1 cellular context compared by ENCODE assay signal in the genomic region with DNA sequence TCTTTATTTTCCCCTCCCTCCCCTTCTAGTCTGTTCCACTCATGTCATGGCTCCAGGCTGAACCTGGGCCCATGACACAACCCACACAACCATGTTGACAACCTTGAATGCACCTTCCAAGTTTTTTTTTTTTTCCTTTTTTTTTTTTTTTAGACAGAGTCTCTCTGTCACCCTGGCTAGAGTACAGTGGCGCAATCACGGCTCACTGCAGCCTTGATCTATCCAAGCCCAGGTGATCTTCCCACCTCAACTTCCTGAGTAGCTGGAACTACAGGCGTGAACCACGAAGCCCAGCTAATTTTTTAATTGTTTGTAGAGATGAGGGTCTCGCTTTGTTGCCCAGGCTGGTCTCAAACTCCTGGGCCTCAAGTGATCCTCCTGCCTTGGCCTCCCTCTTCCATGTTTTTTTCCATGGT.
TF ChIP-seq lines count a peak whose summit lies in the region.

No MANE protein-coding gene starts in this region.

TF ChIP-seq in HepG2, 621 proteins besides CTCF, POLR2A, EP300 and RAD21 (continued from another document and continues in another):
- TF ChIP-seq, protein P1, sequence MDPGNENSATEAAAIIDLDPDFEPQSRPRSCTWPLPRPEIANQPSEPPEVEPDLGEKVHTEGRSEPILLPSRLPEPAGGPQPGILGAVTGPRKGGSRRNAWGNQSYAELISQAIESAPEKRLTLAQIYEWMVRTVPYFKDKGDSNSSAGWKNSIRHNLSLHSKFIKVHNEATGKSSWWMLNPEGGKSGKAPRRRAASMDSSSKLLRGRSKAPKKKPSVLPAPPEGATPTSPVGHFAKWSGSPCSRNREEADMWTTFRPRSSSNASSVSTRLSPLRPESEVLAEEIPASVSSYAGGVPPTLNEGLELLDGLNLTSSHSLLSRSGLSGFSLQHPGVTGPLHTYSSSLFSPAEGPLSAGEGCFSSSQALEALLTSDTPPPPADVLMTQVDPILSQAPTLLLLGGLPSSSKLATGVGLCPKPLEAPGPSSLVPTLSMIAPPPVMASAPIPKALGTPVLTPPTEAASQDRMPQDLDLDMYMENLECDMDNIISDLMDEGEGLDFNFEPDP (CRISPR knock-in tag; conservative IDR thresholded peaks at IDR 0.05), result no peak
- TF ChIP-seq HNRNPH1 (optimal IDR thresholded peaks at IDR 0.05; ENCODE audit: low read depth, low read length) (no peak), BRD4 (CRISPR knock-in tag; IDR thresholded peaks at IDR 0.05) (peak; percentile 37; the same call in 1 of the 2 replicates), ZNF180 (CRISPR knock-in tag; IDR thresholded peaks at IDR 0.05; ENCODE audit: borderline replicate concordance, low read depth) (no peak), ESRRA (CRISPR knock-in tag; IDR thresholded peaks at IDR 0.05; ENCODE audit: low read depth) (peak; percentile 85), ZNF296 (CRISPR knock-in tag; conservative IDR thresholded peaks at IDR 0.05) (no peak), HOXA3 (CRISPR knock-in tag; IDR thresholded peaks at IDR 0.05) (peak; percentile 86), ZNF530 (CRISPR knock-in tag; IDR thresholded peaks at IDR 0.05; ENCODE audit: low read depth) (no peak), ZNF652 (CRISPR knock-in tag; IDR thresholded peaks at IDR 0.05; ENCODE audit: borderline replicate concordance, low read depth) (0 out of 2 replicates have a peak, but pooled peaks have one; percentile 8), ZBTB7A (CRISPR knock-in tag; IDR thresholded peaks at IDR 0.05) (0 out of 2 replicates have a peak, but pooled peaks have one; percentile 40), ZNF883 (CRISPR knock-in tag; IDR thresholded peaks at IDR 0.05; ENCODE audit: not compliant biosample characterization) (no peak), JUND (CRISPR knock-in tag; IDR thresholded peaks at IDR 0.05) (no peak), POGZ (CRISPR knock-in tag; IDR thresholded peaks at IDR 0.05) (peak; percentile 66), MTF1 (CRISPR knock-in tag; IDR thresholded peaks at IDR 0.05) (no peak), ZNF263 (CRISPR knock-in tag; IDR thresholded peaks at IDR 0.05) (no peak; the same call in 1 of the 2 replicates)
- TF ChIP-seq, protein P2, sequence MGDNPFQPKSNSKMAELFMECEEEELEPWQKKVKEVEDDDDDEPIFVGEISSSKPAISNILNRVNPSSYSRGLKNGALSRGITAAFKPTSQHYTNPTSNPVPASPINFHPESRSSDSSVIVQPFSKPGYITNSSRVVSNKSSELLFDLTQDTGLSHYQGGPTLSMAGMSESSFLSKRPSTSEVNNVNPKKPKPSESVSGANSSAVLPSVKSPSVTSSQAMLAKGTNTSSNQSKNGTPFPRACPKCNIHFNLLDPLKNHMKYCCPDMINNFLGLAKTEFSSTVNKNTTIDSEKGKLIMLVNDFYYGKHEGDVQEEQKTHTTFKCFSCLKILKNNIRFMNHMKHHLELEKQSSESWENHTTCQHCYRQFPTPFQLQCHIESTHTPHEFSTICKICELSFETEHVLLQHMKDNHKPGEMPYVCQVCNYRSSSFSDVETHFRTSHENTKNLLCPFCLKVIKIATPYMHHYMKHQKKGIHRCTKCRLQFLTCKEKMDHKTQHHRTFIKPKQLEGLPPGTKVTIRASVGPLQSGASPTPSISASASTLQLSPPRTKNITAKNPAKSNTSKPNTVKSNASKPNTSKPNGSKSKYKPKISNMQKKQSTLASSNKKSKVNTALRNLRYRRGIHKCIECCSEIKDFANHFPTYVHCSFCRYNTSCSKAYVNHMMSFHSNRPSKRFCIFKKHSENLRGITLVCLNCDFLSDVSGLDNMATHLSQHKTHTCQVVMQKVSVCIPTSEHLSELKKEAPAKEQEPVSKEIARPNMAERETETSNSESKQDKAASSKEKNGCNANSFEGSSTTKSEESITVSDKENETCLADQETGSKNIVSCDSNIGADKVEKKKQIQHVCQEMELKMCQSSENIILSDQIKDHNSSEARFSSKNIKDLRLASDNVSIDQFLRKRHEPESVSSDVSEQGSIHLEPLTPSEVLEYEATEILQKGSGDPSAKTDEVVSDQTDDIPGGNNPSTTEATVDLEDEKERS (CRISPR knock-in tag; IDR thresholded peaks at IDR 0.05), result no peak
- TF ChIP-seq, protein P3, sequence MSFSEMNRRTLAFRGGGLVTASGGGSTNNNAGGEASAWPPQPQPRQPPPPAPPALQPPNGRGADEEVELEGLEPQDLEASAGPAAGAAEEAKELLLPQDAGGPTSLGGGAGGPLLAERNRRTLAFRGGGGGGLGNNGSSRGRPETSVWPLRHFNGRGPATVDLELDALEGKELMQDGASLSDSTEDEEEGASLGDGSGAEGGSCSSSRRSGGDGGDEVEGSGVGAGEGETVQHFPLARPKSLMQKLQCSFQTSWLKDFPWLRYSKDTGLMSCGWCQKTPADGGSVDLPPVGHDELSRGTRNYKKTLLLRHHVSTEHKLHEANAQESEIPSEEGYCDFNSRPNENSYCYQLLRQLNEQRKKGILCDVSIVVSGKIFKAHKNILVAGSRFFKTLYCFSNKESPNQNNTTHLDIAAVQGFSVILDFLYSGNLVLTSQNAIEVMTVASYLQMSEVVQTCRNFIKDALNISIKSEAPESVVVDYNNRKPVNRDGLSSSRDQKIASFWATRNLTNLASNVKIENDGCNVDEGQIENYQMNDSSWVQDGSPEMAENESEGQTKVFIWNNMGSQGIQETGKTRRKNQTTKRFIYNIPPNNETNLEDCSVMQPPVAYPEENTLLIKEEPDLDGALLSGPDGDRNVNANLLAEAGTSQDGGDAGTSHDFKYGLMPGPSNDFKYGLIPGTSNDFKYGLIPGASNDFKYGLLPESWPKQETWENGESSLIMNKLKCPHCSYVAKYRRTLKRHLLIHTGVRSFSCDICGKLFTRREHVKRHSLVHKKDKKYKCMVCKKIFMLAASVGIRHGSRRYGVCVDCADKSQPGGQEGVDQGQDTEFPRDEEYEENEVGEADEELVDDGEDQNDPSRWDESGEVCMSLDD (CRISPR knock-in tag; IDR thresholded peaks at IDR 0.05; ENCODE audit: borderline replicate concordance), result no peak
- TF ChIP-seq, protein P4, sequence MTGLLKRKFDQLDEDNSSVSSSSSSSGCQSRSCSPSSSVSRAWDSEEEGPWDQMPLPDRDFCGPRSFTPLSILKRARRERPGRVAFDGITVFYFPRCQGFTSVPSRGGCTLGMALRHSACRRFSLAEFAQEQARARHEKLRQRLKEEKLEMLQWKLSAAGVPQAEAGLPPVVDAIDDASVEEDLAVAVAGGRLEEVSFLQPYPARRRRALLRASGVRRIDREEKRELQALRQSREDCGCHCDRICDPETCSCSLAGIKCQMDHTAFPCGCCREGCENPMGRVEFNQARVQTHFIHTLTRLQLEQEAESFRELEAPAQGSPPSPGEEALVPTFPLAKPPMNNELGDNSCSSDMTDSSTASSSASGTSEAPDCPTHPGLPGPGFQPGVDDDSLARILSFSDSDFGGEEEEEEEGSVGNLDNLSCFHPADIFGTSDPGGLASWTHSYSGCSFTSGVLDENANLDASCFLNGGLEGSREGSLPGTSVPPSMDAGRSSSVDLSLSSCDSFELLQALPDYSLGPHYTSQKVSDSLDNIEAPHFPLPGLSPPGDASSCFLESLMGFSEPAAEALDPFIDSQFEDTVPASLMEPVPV (CRISPR knock-in tag; IDR thresholded peaks at IDR 0.05), result no peak; the same call in 1 of the 2 replicates
- TF ChIP-seq, protein P5, sequence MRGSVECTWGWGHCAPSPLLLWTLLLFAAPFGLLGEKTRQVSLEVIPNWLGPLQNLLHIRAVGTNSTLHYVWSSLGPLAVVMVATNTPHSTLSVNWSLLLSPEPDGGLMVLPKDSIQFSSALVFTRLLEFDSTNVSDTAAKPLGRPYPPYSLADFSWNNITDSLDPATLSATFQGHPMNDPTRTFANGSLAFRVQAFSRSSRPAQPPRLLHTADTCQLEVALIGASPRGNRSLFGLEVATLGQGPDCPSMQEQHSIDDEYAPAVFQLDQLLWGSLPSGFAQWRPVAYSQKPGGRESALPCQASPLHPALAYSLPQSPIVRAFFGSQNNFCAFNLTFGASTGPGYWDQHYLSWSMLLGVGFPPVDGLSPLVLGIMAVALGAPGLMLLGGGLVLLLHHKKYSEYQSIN (CRISPR knock-in tag; IDR thresholded peaks at IDR 0.05; ENCODE audit: borderline replicate concordance), result no peak
- TF ChIP-seq, protein P6, sequence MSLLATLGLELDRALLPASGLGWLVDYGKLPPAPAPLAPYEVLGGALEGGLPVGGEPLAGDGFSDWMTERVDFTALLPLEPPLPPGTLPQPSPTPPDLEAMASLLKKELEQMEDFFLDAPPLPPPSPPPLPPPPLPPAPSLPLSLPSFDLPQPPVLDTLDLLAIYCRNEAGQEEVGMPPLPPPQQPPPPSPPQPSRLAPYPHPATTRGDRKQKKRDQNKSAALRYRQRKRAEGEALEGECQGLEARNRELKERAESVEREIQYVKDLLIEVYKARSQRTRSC (CRISPR knock-in tag; IDR thresholded peaks at IDR 0.05; ENCODE audit: low read depth), result no peak
- TF ChIP-seq, protein P7, sequence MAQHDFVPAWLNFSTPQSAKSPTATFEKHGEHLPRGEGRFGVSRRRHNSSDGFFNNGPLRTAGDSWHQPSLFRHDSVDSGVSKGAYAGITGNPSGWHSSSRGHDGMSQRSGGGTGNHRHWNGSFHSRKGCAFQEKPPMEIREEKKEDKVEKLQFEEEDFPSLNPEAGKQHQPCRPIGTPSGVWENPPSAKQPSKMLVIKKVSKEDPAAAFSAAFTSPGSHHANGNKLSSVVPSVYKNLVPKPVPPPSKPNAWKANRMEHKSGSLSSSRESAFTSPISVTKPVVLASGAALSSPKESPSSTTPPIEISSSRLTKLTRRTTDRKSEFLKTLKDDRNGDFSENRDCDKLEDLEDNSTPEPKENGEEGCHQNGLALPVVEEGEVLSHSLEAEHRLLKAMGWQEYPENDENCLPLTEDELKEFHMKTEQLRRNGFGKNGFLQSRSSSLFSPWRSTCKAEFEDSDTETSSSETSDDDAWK (CRISPR knock-in tag; IDR thresholded peaks at IDR 0.05), result no peak
- TF ChIP-seq, protein P8, sequence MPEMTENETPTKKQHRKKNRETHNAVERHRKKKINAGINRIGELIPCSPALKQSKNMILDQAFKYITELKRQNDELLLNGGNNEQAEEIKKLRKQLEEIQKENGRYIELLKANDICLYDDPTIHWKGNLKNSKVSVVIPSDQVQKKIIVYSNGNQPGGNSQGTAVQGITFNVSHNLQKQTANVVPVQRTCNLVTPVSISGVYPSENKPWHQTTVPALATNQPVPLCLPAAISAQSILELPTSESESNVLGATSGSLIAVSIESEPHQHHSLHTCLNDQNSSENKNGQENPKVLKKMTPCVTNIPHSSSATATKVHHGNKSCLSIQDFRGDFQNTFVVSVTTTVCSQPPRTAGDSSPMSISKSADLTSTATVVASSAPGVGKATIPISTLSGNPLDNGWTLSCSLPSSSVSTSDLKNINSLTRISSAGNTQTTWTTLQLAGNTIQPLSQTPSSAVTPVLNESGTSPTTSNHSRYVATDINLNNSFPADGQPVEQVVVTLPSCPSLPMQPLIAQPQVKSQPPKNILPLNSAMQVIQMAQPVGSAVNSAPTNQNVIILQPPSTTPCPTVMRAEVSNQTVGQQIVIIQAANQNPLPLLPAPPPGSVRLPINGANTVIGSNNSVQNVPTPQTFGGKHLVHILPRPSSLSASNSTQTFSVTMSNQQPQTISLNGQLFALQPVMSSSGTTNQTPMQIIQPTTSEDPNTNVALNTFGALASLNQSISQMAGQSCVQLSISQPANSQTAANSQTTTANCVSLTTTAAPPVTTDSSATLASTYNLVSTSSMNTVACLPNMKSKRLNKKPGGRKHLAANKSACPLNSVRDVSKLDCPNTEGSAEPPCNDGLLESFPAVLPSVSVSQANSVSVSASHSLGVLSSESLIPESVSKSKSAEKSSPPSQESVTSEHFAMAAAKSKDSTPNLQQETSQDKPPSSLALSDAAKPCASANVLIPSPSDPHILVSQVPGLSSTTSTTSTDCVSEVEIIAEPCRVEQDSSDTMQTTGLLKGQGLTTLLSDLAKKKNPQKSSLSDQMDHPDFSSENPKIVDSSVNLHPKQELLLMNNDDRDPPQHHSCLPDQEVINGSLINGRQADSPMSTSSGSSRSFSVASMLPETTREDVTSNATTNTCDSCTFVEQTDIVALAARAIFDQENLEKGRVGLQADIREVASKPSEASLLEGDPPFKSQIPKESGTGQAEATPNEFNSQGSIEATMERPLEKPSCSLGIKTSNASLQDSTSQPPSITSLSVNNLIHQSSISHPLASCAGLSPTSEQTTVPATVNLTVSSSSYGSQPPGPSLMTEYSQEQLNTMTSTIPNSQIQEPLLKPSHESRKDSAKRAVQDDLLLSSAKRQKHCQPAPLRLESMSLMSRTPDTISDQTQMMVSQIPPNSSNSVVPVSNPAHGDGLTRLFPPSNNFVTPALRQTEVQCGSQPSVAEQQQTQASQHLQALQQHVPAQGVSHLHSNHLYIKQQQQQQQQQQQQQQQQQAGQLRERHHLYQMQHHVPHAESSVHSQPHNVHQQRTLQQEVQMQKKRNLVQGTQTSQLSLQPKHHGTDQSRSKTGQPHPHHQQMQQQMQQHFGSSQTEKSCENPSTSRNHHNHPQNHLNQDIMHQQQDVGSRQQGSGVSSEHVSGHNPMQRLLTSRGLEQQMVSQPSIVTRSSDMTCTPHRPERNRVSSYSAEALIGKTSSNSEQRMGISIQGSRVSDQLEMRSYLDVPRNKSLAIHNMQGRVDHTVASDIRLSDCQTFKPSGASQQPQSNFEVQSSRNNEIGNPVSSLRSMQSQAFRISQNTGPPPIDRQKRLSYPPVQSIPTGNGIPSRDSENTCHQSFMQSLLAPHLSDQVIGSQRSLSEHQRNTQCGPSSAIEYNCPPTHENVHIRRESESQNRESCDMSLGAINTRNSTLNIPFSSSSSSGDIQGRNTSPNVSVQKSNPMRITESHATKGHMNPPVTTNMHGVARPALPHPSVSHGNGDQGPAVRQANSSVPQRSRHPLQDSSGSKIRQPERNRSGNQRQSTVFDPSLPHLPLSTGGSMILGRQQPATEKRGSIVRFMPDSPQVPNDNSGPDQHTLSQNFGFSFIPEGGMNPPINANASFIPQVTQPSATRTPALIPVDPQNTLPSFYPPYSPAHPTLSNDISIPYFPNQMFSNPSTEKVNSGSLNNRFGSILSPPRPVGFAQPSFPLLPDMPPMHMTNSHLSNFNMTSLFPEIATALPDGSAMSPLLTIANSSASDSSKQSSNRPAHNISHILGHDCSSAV (CRISPR knock-in tag; IDR thresholded peaks at IDR 0.05; ENCODE audit: borderline replicate concordance), result no peak
- TF ChIP-seq, protein P9, sequence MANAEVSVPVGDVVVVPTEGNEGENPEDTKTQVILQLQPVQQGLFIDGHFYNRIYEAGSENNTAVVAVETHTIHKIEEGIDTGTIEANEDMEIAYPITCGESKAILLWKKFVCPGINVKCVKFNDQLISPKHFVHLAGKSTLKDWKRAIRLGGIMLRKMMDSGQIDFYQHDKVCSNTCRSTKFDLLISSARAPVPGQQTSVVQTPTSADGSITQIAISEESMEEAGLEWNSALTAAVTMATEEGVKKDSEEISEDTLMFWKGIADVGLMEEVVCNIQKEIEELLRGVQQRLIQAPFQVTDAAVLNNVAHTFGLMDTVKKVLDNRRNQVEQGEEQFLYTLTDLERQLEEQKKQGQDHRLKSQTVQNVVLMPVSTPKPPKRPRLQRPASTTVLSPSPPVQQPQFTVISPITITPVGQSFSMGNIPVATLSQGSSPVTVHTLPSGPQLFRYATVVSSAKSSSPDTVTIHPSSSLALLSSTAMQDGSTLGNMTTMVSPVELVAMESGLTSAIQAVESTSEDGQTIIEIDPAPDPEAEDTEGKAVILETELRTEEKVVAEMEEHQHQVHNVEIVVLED (CRISPR knock-in tag; IDR thresholded peaks at IDR 0.05; ENCODE audit: borderline replicate concordance), result no peak
- TF ChIP-seq, protein P10, sequence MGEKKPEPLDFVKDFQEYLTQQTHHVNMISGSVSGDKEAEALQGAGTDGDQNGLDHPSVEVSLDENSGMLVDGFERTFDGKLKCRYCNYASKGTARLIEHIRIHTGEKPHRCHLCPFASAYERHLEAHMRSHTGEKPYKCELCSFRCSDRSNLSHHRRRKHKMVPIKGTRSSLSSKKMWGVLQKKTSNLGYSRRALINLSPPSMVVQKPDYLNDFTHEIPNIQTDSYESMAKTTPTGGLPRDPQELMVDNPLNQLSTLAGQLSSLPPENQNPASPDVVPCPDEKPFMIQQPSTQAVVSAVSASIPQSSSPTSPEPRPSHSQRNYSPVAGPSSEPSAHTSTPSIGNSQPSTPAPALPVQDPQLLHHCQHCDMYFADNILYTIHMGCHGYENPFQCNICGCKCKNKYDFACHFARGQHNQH (CRISPR knock-in tag; IDR thresholded peaks at IDR 0.05), result peak; percentile 68; the same call in 1 of the 2 replicates
